14 cellular contexts compared by ENCODE assay signal in the genomic region with DNA sequence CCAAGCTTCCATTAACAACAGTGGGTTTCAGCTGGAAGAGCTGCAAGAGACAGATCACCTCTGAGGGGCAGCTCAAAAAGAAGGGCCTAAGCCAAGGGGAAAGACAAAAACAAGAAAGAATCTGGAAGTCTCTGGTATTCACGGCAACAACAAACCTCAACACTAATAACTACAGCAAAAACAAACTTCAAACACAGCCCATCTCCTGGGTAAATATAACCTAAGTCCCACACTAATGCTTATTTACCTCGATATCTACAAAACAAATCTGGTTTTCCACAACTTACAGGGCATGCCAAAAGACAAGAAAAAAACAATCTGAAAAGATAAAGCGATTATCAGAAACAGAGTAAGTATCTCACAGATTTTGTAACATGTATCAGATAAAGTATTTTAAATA. TPM values are rescaled to one million over a fixed set of nuclear protein-coding genes. Genes with fewer than 3 reads are reported as not detected.
DNase-seq lines count a peak whose midpoint lies in the region; ATAC-seq and TF ChIP-seq lines count a peak whose summit lies in the region.
"Had no signal": no experiment of that assay in that cellular context is flagged by ENCODE, and none has a peak within 500 bp of the region (broad histone marks: within the 10 kb centered on the region; RNA-seq: fewer than 3 reads in every experiment).

No MANE protein-coding gene starts in this region.

- no peak overlapping the region for H3K4me3 Mint-ChIP-seq in natural killer cell
- no peak overlapping the region for H3K4me3 Mint-ChIP-seq in natural killer cell treated with Interleukin-12 subunit alpha and Interleukin-12 subunit beta and Interleukin-15 and Interleukin-18, amount 100 ng/mL, for 72 hours
- H3K4me3 Mint-ChIP-seq in WTC11 = no peak overlapping the region
- H3K4me3 Mint-ChIP-seq in stimulated activated memory B cell treated with anti-CD40 and anti-IgM and Interleukin-4, amounts not matched to agents 10 μg/mL and 1 μg/mL and 100 μg/mL, for 72 hours = no peak overlapping the region

- TF ChIP-seq CTCF in natural killer cell (IDR thresholded peaks at IDR 0.05) = no peak
- TF ChIP-seq CTCF in WTC11 (IDR thresholded peaks at IDR 0.05) = no peak

- intact Hi-C loops in natural killer cell (cut with micrococcal nuclease) = no loop called here

- POLR2A ChIA-PET in WTC11 (lab: Charles Lee) = no interaction called here

- no peaks in the 10 kb centered on the region for H3K9me3 Mint-ChIP-seq in natural killer cell
- H3K9me3 Mint-ChIP-seq in natural killer cell treated with Interleukin-12 subunit alpha and Interleukin-12 subunit beta and Interleukin-15 and Interleukin-18, amount 100 ng/mL, for 72 hours = no peaks in the 10 kb centered on the region
- H3K9me3 Mint-ChIP-seq in WTC11 = no peaks in the 10 kb centered on the region
- no peaks in the 10 kb centered on the region for H3K9me3 Mint-ChIP-seq in stimulated activated memory B cell treated with anti-CD40 and anti-IgM and Interleukin-4, amounts not matched to agents 10 μg/mL and 1 μg/mL and 100 μg/mL, for 72 hours

- DNase-seq in natural killer cell = no peak
- no peak for DNase-seq in natural killer cell treated with Interleukin-12 subunit alpha and Interleukin-12 subunit beta and Interleukin-15 and Interleukin-18, amount 100 ng/mL, for 72 hours (ENCODE audit: low spot score)
- no peak for DNase-seq in WTC11 (ENCODE audit: low spot score)
- no peak for DNase-seq in left lobe of liver (ENCODE audit: low spot score)
- no peak for DNase-seq in NCI-H446 (lab: John Stamatoyannopoulos, UW)
- DNase-seq: NCI-H1436 treated with DMSO at 0.1 percent for 48 hours, NCI-H2081, NCI-H524 treated with DMSO at 0.1 percent for 48 hours had no signal

- H3K36me3 Mint-ChIP-seq in natural killer cell (peaks cover 7% of the 10 kb centered on the region), WTC11 (peaks cover 38% of the 10 kb centered on the region)
- peaks cover 13% of the 10 kb centered on the region for H3K36me3 Mint-ChIP-seq in natural killer cell treated with Interleukin-12 subunit alpha and Interleukin-12 subunit beta and Interleukin-15 and Interleukin-18, amount 100 ng/mL, for 72 hours
- peaks cover 46% of the 10 kb centered on the region for H3K36me3 Mint-ChIP-seq in stimulated activated memory B cell treated with anti-CD40 and anti-IgM and Interleukin-4, amounts not matched to agents 10 μg/mL and 1 μg/mL and 100 μg/mL, for 72 hours

- H3K4me1 Mint-ChIP-seq in natural killer cell = peaks cover 20 to 22% of the 10 kb centered on the region in 2 donors
- H3K4me1 Mint-ChIP-seq in natural killer cell treated with Interleukin-12 subunit alpha and Interleukin-12 subunit beta and Interleukin-15 and Interleukin-18, amount 100 ng/mL, for 72 hours (ENCODE audit: low read depth in 2 of 2) = peaks cover 5 to 12% of the 10 kb centered on the region in 2 donors
- peaks cover 16% of the 10 kb centered on the region for H3K4me1 Mint-ChIP-seq in WTC11
- H3K4me1 Mint-ChIP-seq in stimulated activated memory B cell treated with anti-CD40 and anti-IgM and Interleukin-4, amounts not matched to agents 10 μg/mL and 1 μg/mL and 100 μg/mL, for 72 hours = peaks cover 18% of the 10 kb centered on the region

- CTCF ChIA-PET in WTC11 (lab: Charles Lee) = interaction anchor here (1.2 kb wide), 1 partner anchor 13 kb away, joined by 4 read pairs; no protein-coding TSS in a partner anchor

- H3K27me3 Mint-ChIP-seq in natural killer cell (ENCODE audit: low read depth in 2 of 2) = no peaks in the 10 kb centered on the region
- no peaks in the 10 kb centered on the region for H3K27me3 Mint-ChIP-seq in natural killer cell treated with Interleukin-12 subunit alpha and Interleukin-12 subunit beta and Interleukin-15 and Interleukin-18, amount 100 ng/mL, for 72 hours
- H3K27me3 Mint-ChIP-seq in WTC11 (ENCODE audit: low read depth) = no peaks in the 10 kb centered on the region
- no peaks in the 10 kb centered on the region for H3K27me3 Mint-ChIP-seq in stimulated activated memory B cell treated with anti-CD40 and anti-IgM and Interleukin-4, amounts not matched to agents 10 μg/mL and 1 μg/mL and 100 μg/mL, for 72 hours

- H3K27ac Mint-ChIP-seq in natural killer cell = peak overlapping the region; percentile 13 to 14
- H3K27ac Mint-ChIP-seq in natural killer cell treated with Interleukin-12 subunit alpha and Interleukin-12 subunit beta and Interleukin-15 and Interleukin-18, amount 100 ng/mL, for 72 hours = no peak overlapping the region
- peak overlapping the region; percentile 73 for H3K27ac Mint-ChIP-seq in WTC11
- H3K27ac Mint-ChIP-seq in stimulated activated memory B cell treated with anti-CD40 and anti-IgM and Interleukin-4, amounts not matched to agents 10 μg/mL and 1 μg/mL and 100 μg/mL, for 72 hours = peak overlapping the region; percentile 63

- ATAC-seq in natural killer cell = no peak
- ATAC-seq in natural killer cell treated with Interleukin-12 subunit alpha and Interleukin-12 subunit beta and Interleukin-15 and Interleukin-18, amount 100 ng/mL, for 72 hours = no peak
- no peak for ATAC-seq in WTC11
- peak; percentile 43 for ATAC-seq in left lobe of liver
- no peak for ATAC-seq in stimulated activated memory B cell treated with anti-CD40 and anti-IgM and Interleukin-4, amounts not matched to agents 10 μg/mL and 1 μg/mL and 100 μg/mL, for 72 hours
- ATAC-seq in HG02884 (IDR thresholded peaks at IDR 0.05; ENCODE audit: unreplicated experiment) = no peak
- no peak for ATAC-seq in GM18858 (IDR thresholded peaks at IDR 0.05; ENCODE audit: unreplicated experiment)
- ATAC-seq: HCT116, Panc1, Right ventricle myocardium inferior had no signal

TF ChIP-seq in WTC11, 78 proteins besides CTCF, POLR2A, EP300 and RAD21 (continues in another document):
- TF ChIP-seq FOXP1 (CRISPR knock-in tag; IDR thresholded peaks at IDR 0.05; ENCODE audit: borderline replicate concordance) (no peak), TEAD1 (CRISPR knock-in tag; IDR thresholded peaks at IDR 0.05) (no peak), MXD4 (CRISPR knock-in tag; IDR thresholded peaks at IDR 0.05; ENCODE audit: borderline replicate concordance) (no peak)
- TF ChIP-seq, protein P1, sequence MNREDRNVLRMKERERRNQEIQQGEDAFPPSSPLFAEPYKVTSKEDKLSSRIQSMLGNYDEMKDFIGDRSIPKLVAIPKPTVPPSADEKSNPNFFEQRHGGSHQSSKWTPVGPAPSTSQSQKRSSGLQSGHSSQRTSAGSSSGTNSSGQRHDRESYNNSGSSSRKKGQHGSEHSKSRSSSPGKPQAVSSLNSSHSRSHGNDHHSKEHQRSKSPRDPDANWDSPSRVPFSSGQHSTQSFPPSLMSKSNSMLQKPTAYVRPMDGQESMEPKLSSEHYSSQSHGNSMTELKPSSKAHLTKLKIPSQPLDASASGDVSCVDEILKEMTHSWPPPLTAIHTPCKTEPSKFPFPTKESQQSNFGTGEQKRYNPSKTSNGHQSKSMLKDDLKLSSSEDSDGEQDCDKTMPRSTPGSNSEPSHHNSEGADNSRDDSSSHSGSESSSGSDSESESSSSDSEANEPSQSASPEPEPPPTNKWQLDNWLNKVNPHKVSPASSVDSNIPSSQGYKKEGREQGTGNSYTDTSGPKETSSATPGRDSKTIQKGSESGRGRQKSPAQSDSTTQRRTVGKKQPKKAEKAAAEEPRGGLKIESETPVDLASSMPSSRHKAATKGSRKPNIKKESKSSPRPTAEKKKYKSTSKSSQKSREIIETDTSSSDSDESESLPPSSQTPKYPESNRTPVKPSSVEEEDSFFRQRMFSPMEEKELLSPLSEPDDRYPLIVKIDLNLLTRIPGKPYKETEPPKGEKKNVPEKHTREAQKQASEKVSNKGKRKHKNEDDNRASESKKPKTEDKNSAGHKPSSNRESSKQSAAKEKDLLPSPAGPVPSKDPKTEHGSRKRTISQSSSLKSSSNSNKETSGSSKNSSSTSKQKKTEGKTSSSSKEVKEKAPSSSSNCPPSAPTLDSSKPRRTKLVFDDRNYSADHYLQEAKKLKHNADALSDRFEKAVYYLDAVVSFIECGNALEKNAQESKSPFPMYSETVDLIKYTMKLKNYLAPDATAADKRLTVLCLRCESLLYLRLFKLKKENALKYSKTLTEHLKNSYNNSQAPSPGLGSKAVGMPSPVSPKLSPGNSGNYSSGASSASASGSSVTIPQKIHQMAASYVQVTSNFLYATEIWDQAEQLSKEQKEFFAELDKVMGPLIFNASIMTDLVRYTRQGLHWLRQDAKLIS (CRISPR knock-in tag; IDR thresholded peaks at IDR 0.05; ENCODE audit: borderline replicate concordance) = no peak
- TF ChIP-seq, protein P2, sequence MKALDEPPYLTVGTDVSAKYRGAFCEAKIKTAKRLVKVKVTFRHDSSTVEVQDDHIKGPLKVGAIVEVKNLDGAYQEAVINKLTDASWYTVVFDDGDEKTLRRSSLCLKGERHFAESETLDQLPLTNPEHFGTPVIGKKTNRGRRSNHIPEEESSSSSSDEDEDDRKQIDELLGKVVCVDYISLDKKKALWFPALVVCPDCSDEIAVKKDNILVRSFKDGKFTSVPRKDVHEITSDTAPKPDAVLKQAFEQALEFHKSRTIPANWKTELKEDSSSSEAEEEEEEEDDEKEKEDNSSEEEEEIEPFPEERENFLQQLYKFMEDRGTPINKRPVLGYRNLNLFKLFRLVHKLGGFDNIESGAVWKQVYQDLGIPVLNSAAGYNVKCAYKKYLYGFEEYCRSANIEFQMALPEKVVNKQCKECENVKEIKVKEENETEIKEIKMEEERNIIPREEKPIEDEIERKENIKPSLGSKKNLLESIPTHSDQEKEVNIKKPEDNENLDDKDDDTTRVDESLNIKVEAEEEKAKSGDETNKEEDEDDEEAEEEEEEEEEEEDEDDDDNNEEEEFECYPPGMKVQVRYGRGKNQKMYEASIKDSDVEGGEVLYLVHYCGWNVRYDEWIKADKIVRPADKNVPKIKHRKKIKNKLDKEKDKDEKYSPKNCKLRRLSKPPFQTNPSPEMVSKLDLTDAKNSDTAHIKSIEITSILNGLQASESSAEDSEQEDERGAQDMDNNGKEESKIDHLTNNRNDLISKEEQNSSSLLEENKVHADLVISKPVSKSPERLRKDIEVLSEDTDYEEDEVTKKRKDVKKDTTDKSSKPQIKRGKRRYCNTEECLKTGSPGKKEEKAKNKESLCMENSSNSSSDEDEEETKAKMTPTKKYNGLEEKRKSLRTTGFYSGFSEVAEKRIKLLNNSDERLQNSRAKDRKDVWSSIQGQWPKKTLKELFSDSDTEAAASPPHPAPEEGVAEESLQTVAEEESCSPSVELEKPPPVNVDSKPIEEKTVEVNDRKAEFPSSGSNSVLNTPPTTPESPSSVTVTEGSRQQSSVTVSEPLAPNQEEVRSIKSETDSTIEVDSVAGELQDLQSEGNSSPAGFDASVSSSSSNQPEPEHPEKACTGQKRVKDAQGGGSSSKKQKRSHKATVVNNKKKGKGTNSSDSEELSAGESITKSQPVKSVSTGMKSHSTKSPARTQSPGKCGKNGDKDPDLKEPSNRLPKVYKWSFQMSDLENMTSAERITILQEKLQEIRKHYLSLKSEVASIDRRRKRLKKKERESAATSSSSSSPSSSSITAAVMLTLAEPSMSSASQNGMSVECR (CRISPR knock-in tag; IDR thresholded peaks at IDR 0.05; ENCODE audit: borderline replicate concordance) = no peak

RNA-seq across cellular contexts. Expression of a gene that starts 29.7 kb away (rescaled TPM):
- total RNA-seq in natural killer cell = 100 to 1,000 TPM; 126 to 180 (median 152) TPM
- 100 to 1,000 TPM; 126 to 145 TPM for total RNA-seq in natural killer cell treated with Interleukin-12 subunit alpha and Interleukin-12 subunit beta and Interleukin-15 and Interleukin-18, amount 100 ng/mL, for 72 hours
- 151 to 167 TPM (median 160 TPM) in 3 replicates for total RNA-seq in WTC11 (2021)
- 24.5 TPM for total RNA-seq in left lobe of liver

Comparison
In these comparisons a context has a peak if more than half of its experiments do, and no peak if none do; other contexts are left out.
1. H3K27ac Mint-ChIP-seq: peak in natural killer cell (2 of 2), WTC11 (single experiment) and stimulated activated memory B cell treated with anti-CD40 and anti-IgM and Interleukin-4, amounts not matched to agents 10 μg/mL and 1 μg/mL and 100 μg/mL, for 72 hours (single experiment); none in natural killer cell treated with Interleukin-12 subunit alpha and Interleukin-12 subunit beta and Interleukin-15 and Interleukin-18, amount 100 ng/mL, for 72 hours (0 of 2).